In the genomic region with DNA sequence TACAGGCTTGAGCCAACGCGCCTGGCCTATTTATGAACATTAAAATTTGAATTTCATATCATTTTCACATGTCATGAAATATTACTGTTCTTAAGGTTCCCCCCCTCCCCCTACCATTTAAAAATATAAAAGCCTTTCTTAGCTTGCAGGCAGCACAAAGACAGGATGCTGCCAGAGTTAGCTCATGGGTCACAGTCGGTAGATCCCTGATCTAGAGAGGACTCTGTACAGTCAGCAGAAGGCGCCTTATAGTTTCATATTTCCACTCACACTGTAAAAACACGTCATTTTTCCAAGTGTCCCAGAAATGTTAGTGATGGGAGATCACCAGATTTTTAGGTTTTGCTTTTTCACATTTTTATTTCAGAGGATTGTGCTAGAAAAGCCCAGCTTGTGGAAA, we compare ENCODE assay signal across 1 cellular context.
TF ChIP-seq lines count a peak whose summit lies in the region.

No MANE protein-coding gene starts in this region.

TF ChIP-seq in GM23338, 12 proteins besides CTCF, POLR2A, EP300 and RAD21 (continued from another document):
- TF ChIP-seq ZNF462 (CRISPR knock-in tag; IDR thresholded peaks at IDR 0.05), result no peak
- TF ChIP-seq NANOG (IDR thresholded peaks at IDR 0.05; ENCODE audit: borderline replicate concordance), result no peak
- no peak for TF ChIP-seq JUNB (IDR thresholded peaks at IDR 0.05; ENCODE audit: unreplicated experiment)
- TF ChIP-seq ZNF114 (CRISPR knock-in tag; IDR thresholded peaks at IDR 0.05), result no peak
- no peak for TF ChIP-seq POLR2AphosphoS5 (IDR thresholded peaks at IDR 0.05; ENCODE audit: low read depth)
- TF ChIP-seq STAT1 (IDR thresholded peaks at IDR 0.05; ENCODE audit: unreplicated experiment), result no peak
- TF ChIP-seq ZNF331 (CRISPR knock-in tag; IDR thresholded peaks at IDR 0.05; ENCODE audit: low read depth), result no peak
- TF ChIP-seq EZH2phosphoT487 (IDR thresholded peaks at IDR 0.05; ENCODE audit: unreplicated experiment), result no peak
- no peak for TF ChIP-seq CREB1 (CRISPR knock-in tag; IDR thresholded peaks at IDR 0.05; ENCODE audit: low read depth)
- no peak for TF ChIP-seq ETS1 (IDR thresholded peaks at IDR 0.05)
- no peak for TF ChIP-seq REST (IDR thresholded peaks at IDR 0.05; ENCODE audit: unreplicated experiment)
